Comparison of ENCODE assay signal across 20 cellular contexts in the genomic region with DNA sequence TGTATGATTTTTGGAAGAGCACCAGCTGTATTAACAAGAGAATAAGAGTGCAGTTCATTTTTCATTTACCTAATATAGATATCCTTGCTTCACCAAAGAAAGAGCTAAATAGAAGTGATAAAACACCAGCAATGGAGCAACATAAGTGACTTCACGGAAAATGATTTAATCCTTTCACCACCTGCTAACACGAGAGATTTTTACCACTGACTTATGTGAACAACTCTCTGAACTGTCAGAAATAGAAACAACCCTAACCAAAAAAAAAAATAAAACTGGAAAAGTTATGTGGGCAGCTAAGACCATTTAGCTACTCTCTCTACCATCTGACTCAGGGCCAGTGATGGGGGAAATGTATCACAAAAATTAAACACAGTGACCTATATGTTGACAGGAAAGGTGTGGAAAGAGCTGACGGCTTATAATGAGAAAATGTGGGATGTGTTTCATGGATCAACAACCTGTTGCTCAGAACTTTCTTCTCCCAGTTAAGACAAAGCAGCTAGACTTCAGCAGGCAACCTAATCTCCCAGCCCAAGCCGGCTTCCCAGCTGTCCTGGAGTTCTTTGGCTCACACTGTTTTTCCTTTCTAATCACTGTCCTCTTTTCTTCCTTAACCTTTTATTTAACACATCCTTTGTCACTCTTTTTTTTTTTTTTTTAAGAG.
"Had no signal": no experiment of that assay in that cellular context is flagged by ENCODE, and none has a peak within 500 bp of the region (broad histone marks: within the 10 kb centered on the region; RNA-seq: fewer than 3 reads in every experiment).

No MANE protein-coding gene starts in this region.

- H3K4me2 ChIP-seq: KMS-11, SK-N-SH had no signal

- H3K27me3 Mint-ChIP-seq: IgD-negative memory B cell had no signal

- DNase-seq: Kasumi-1, MM.1S, NCI-H1092 treated with DMSO at 0.1 percent for 48 hours, NCI-H1436, NCI-H187, NCI-H2029, NCI-H2081 treated with DMSO at 0.1 percent for 48 hours, NCI-H2171, NCI-H345, NCI-H446 treated with DMSO at 0.1 percent for 48 hours, NCI-H510A treated with DMSO at 0.1 percent for 48 hours, NCI-H526, SHP77, SK-N-SH, SW 1271 had no signal

- H3K4me3 ChIP-seq: K562 had no signal

- H3K27ac ChIP-seq: HL-60, KMS-11, RWPE1 had no signal

- H3K4me3 Mint-ChIP-seq: IgD-negative memory B cell had no signal

- H3K9ac ChIP-seq: KMS-11, SK-N-SH had no signal

- H3K36me3 Mint-ChIP-seq: IgD-negative memory B cell had no signal

- H3K27ac Mint-ChIP-seq: IgD-negative memory B cell had no signal

- H3K9me3 ChIP-seq: SK-N-SH had no signal
